In genomic region chr9:14322211-14323082, GRCh38 we compare ENCODE assay signal across 8 cellular contexts. TPM values are rescaled to one million over a fixed set of nuclear protein-coding genes. Genes with fewer than 3 reads are reported as not detected.
DNase-seq lines count a peak whose midpoint lies in the region; ATAC-seq, FAIRE-seq and TF ChIP-seq lines count a peak whose summit lies in the region.

No MANE protein-coding gene starts in this region.

- H3K4me2 ChIP-seq in DOHH2 (ENCODE audit: low read length) (peak overlapping the region; percentile 88), neural progenitor cell (peak overlapping the region; percentile 89)

- no peaks in the 10 kb centered on the region for H3K9me3 Mint-ChIP-seq in neural progenitor cell

- peak; percentile 89 for ATAC-seq in GM21528 (IDR thresholded peaks at IDR 0.05; ENCODE audit: low FRiP score, unreplicated experiment)

- H3K27me3 ChIP-seq in DOHH2 (ENCODE audit: control insufficient read depth, low read length): no peaks in the 10 kb centered on the region
- peaks cover 76% of the 10 kb centered on the region for H3K27me3 ChIP-seq in neural progenitor cell
- H3K27me3 ChIP-seq in stomach smooth muscle (ENCODE audit: control insufficient read depth in 1 of 2, insufficient read depth in 2 of 2, low read length in 2 of 2): no peaks in the 10 kb centered on the region

- H3K9ac ChIP-seq in neural progenitor cell (no peak overlapping the region), stomach smooth muscle (ENCODE audit: low read length in 2 of 2) (peak overlapping the region; percentile 69 to 75)

- DNase-seq in HuH-7 (ENCODE audit: low spot score) (peak; percentile 71), RCC 7860 (ENCODE audit: low spot score) (peak; percentile 45), foreskin fibroblast (peak; percentile 87 to 97), neural progenitor cell (ENCODE audit: low spot score) (peak; percentile 95)
- peak; percentile 91 for DNase-seq in activated effector memory CD4-positive, alpha-beta T cell treated with anti-CD3 and anti-CD28 coated beads, Interleukin-2, amount 50 U/mL, for 16 hours

- H3K79me2 ChIP-seq in DOHH2 (ENCODE audit: control insufficient read depth, low read length): peaks cover 19% of the 10 kb centered on the region
- no peaks in the 10 kb centered on the region for H3K79me2 ChIP-seq in neural progenitor cell (ENCODE audit: low read depth)

- peaks cover 14% of the 10 kb centered on the region for H3F3A ChIP-seq in DOHH2 (ENCODE audit: control insufficient read depth, insufficient read depth)
- H3F3A ChIP-seq in neural progenitor cell (ENCODE audit: low read depth): peaks cover 9% of the 10 kb centered on the region

- H3K4me3 Mint-ChIP-seq in neural progenitor cell: peak overlapping the region; percentile 94

- peaks cover 22% of the 10 kb centered on the region for H3K27me3 Mint-ChIP-seq in neural progenitor cell (ENCODE audit: insufficient read depth, low read depth)

- H3K36me3 ChIP-seq in DOHH2 (ENCODE audit: control insufficient read depth, low read length) (no peaks in the 10 kb centered on the region), neural progenitor cell (no peaks in the 10 kb centered on the region), stomach smooth muscle (ENCODE audit: control insufficient read depth in 2 of 2, insufficient read depth in 2 of 2, low read length in 2 of 2) (no peaks in the 10 kb centered on the region)

- H3K4me1 Mint-ChIP-seq in neural progenitor cell: peaks cover 43% of the 10 kb centered on the region

- H3K9me2 ChIP-seq in DOHH2 (replicated peaks; ENCODE audit: control insufficient read depth, low read length): no peaks in the 10 kb centered on the region

- peak overlapping the region; percentile 98 for H2AFZ ChIP-seq in neural progenitor cell (replicated peaks)

- H3K4me1 ChIP-seq in DOHH2 (ENCODE audit: control insufficient read depth, low read length): peaks cover 80% of the 10 kb centered on the region
- peaks cover 3% of the 10 kb centered on the region for H3K4me1 ChIP-seq in neural progenitor cell
- peaks cover 13% of the 10 kb centered on the region for H3K4me1 ChIP-seq in stomach smooth muscle (ENCODE audit: control insufficient read depth, insufficient read depth, low read length)

- peak overlapping the region; percentile 87 for H3K27ac Mint-ChIP-seq in neural progenitor cell

- H3K9me3 ChIP-seq in DOHH2 (ENCODE audit: control insufficient read depth, insufficient read depth, low read length) (no peaks in the 10 kb centered on the region), neural progenitor cell (ENCODE audit: low read depth) (no peaks in the 10 kb centered on the region), stomach smooth muscle (ENCODE audit: control insufficient read depth in 2 of 2, low read length in 2 of 2) (no peaks in the 10 kb centered on the region)

- no peaks in the 10 kb centered on the region for H3K36me3 Mint-ChIP-seq in neural progenitor cell

- peak overlapping the region; percentile 86 for H3K27ac ChIP-seq in DOHH2 (ENCODE audit: low read depth, low read length)
- no peak overlapping the region for H3K27ac ChIP-seq in neural progenitor cell
- H3K27ac ChIP-seq in stomach smooth muscle (ENCODE audit: low read length): peak overlapping the region; percentile 74

- TF ChIP-seq CTCF in DOHH2 (IDR thresholded peaks at IDR 0.05; ENCODE audit: low read depth, low read length, poor library complexity, severe bottlenecking): no peak
- peak; percentile 31 for TF ChIP-seq CTCF in foreskin fibroblast (IDR thresholded peaks at IDR 0.05; ENCODE audit: low read depth, low read length)
- peak; percentile 59 for TF ChIP-seq CTCF in neural progenitor cell (IDR thresholded peaks at IDR 0.05)

- H3K4me3 ChIP-seq in DOHH2 (ENCODE audit: low read length): peak overlapping the region; percentile 71
- peak overlapping the region; percentile 59 to 67 for H3K4me3 ChIP-seq in foreskin fibroblast (ENCODE audit: low read depth in 1 of 2, low read length in 2 of 2)
- peak overlapping the region; percentile 72 for H3K4me3 ChIP-seq in neural progenitor cell
- H3K4me3 ChIP-seq in stomach smooth muscle (ENCODE audit: low read length in 2 of 2): peak overlapping the region; percentile 82 to 86

- H4K20me1 ChIP-seq in DOHH2 (ENCODE audit: control insufficient read depth, insufficient read depth, low read depth, low read length): no peaks in the 10 kb centered on the region
- H4K20me1 ChIP-seq in neural progenitor cell (ENCODE audit: low read depth): peaks cover 11% of the 10 kb centered on the region

- no peak for FAIRE-seq in RCC 7860 (lab: Jason Lieb, UNC)

RNA-seq across cellular contexts. Expression of gene NFIB, which starts 8.5 kb away (rescaled TPM):
- 0.30 and 0.40 TPM in 2 replicates for total RNA-seq in neural progenitor cell (ENCODE audit: low replicate concordance)

Comparison
In these comparisons a context has a peak if more than half of its experiments do, and no peak if none do; other contexts are left out.
1. DNase-seq: peak in every context shown above with its lines; median percentile 95 in neural progenitor cell; 92 in foreskin fibroblast; 91 in activated effector memory CD4-positive, alpha-beta T cell treated with anti-CD3 and anti-CD28 coated beads, Interleukin-2, amount 50 U/mL, for 16 hours; 71 in HuH-7; 45 in RCC 7860.